Comparison of ENCODE assay signal across 11 cellular contexts in genomic region chr10:78035933-78036583, GRCh38. TPM values are rescaled to one million over a fixed set of nuclear protein-coding genes. Genes with fewer than 3 reads are reported as not detected.
DNase-seq lines count a peak whose midpoint lies in the region; ATAC-seq lines count a peak whose summit lies in the region.
"Had no signal": no experiment of that assay in that cellular context is flagged by ENCODE, and none has a peak within 500 bp of the region (broad histone marks: within the 10 kb centered on the region; RNA-seq: fewer than 3 reads in every experiment).

No MANE protein-coding gene starts in this region.

- POLR2A ChIA-PET in activated CD4-positive, alpha-beta memory T cell treated with anti-CD3 and anti-CD28 coated beads for 36 hours (lab: Charles Lee) = interaction anchor here (0.7 to 0.9 kb wide), 2 partner anchors 9 to 12 kb away, joined by 3 to 4 read pairs; no protein-coding TSS in a partner anchor

- WGBS in GM23248 (ENCODE audit: low coverage in 1 of 2, low lambda C conversion rate in 2 of 2, missing lambda C conversion rate in 2 of 2), 2 experiments = 81 to 84% methylated on average over 9 of the region's 9 CpGs

- peaks cover 36% of the 10 kb centered on the region for H3K4me1 ChIP-seq in ACC112 (ENCODE audit: control insufficient read depth, insufficient read depth, low read length, unreplicated experiment)
- peaks cover 32% of the 10 kb centered on the region for H3K4me1 ChIP-seq in GM23248 (ENCODE audit: insufficient read depth)

- H3K9ac ChIP-seq in GM23248 = peak overlapping the region; percentile 89; the same call in 1 of the 2 replicates

- no peak for DNase-seq in GM23248
- DNase-seq in activated CD4-positive, alpha-beta memory T cell treated with anti-CD3 and anti-CD28 coated beads for 36 hours = no peak
- no peak for DNase-seq in NK-92 treated with Interleukin-12 subunit alpha and Interleukin-12 subunit beta, amount 100 ng/mL, for 24 hours (lab: John Stamatoyannopoulos, UW)
- DNase-seq in DMS53 (lab: John Stamatoyannopoulos, UW) = no peak
- DNase-seq: NCI-H446 treated with DMSO at 0.1 percent for 48 hours had no signal

- H3F3A ChIP-seq in GM23248 (ENCODE audit: insufficient read depth) = peaks cover 66% of the 10 kb centered on the region

- peaks cover 56% of the 10 kb centered on the region for H3K4me1 Mint-ChIP-seq in activated CD4-positive, alpha-beta memory T cell treated with anti-CD3 and anti-CD28 coated beads for 36 hours (ENCODE audit: low read depth)

- intact Hi-C loops in activated CD4-positive, alpha-beta memory T cell treated with anti-CD3 and anti-CD28 coated beads for 36 hours (cut with micrococcal nuclease) = loop anchor here (10.0 kb wide), 1 partner anchor 1409 kb away; the partner anchor contains the start of gene ZCCHC24

- H3K9me3 ChIP-seq in GM23248 (ENCODE audit: low read depth) = no peaks in the 10 kb centered on the region
- H3K9me3 ChIP-seq in iPS-18c (ENCODE audit: control insufficient read depth, insufficient read depth, low read length) = no peaks in the 10 kb centered on the region
- H3K9me3 ChIP-seq: adrenal gland, thoracic aorta had no signal

- peaks cover 69% of the 10 kb centered on the region for H3K36me3 Mint-ChIP-seq in activated CD4-positive, alpha-beta memory T cell treated with anti-CD3 and anti-CD28 coated beads for 36 hours

- H3K27ac ChIP-seq in ACC112 (ENCODE audit: low read depth, low read length) = no peak overlapping the region
- no peak overlapping the region; the same call in 1 of the 2 replicates for H3K27ac ChIP-seq in GM23248
- H3K27ac ChIP-seq: thoracic aorta had no signal

- no peaks in the 10 kb centered on the region for H3K9me3 Mint-ChIP-seq in activated CD4-positive, alpha-beta memory T cell treated with anti-CD3 and anti-CD28 coated beads for 36 hours

- H3K79me2 ChIP-seq in ACC112 (ENCODE audit: control insufficient read depth, insufficient read depth, low read length, unreplicated experiment) (peaks cover 71% of the 10 kb centered on the region), GM23248 (ENCODE audit: insufficient read depth) (peaks cover 70% of the 10 kb centered on the region)

- peak overlapping the region; percentile 99 for H3K4me3 ChIP-seq in ACC112 (ENCODE audit: low read depth, low read length)
- H3K4me3 ChIP-seq in GM23248 = peak overlapping the region; percentile 97; the same call in 1 of the 2 replicates
- peak overlapping the region; percentile 79; the same call in 1 of the 2 replicates for H3K4me3 ChIP-seq in iPS-18c (ENCODE audit: insufficient read depth, low read depth, low read length)
- H3K4me3 ChIP-seq: thoracic aorta had no signal

- H3K27me3 ChIP-seq in ACC112 (ENCODE audit: insufficient read depth, low read length) (no peaks in the 10 kb centered on the region), GM23248 (replicated peaks; ENCODE audit: insufficient read depth) (no peaks in the 10 kb centered on the region)
- H3K27me3 ChIP-seq: adrenal gland had no signal

- in situ Hi-C loops in GM23248 (cut with MboI) = no loop called here

- no peaks in the 10 kb centered on the region for H3K27me3 Mint-ChIP-seq in activated CD4-positive, alpha-beta memory T cell treated with anti-CD3 and anti-CD28 coated beads for 36 hours

- H3K36me3 ChIP-seq in ACC112 (ENCODE audit: insufficient read depth, low read length) (peaks cover 62% of the 10 kb centered on the region), GM23248 (ENCODE audit: low read depth) (peaks cover 64% of the 10 kb centered on the region)

- peak overlapping the region; percentile 98 for H3K4me2 ChIP-seq in GM23248 (ENCODE audit: unreplicated experiment)

- H2AFZ ChIP-seq in ACC112 (ENCODE audit: low read length, unreplicated experiment) (no peak overlapping the region), GM23248 (no peak overlapping the region)

- ATAC-seq in HG03159 (IDR thresholded peaks at IDR 0.05; ENCODE audit: unreplicated experiment) (no peak), HG03135 (IDR thresholded peaks at IDR 0.05; ENCODE audit: unreplicated experiment) (no peak)

- H4K20me1 ChIP-seq in GM23248 (ENCODE audit: insufficient read depth) = peaks cover 30% of the 10 kb centered on the region

- H3K4me3 Mint-ChIP-seq in activated CD4-positive, alpha-beta memory T cell treated with anti-CD3 and anti-CD28 coated beads for 36 hours = peak overlapping the region; percentile 86

- no peaks in the 10 kb centered on the region for H3K9me2 ChIP-seq in GM23248 (ENCODE audit: insufficient read depth)

- CTCF ChIA-PET in activated CD4-positive, alpha-beta memory T cell treated with anti-CD3 and anti-CD28 coated beads for 36 hours (lab: Charles Lee) = interaction anchor here (0.8 to 2.9 kb wide), 2 partner anchors 11 to 13 kb away, joined by 3 to 23 read pairs; no protein-coding TSS in a partner anchor

- peak overlapping the region; percentile 84 for H3K27ac Mint-ChIP-seq in activated CD4-positive, alpha-beta memory T cell treated with anti-CD3 and anti-CD28 coated beads for 36 hours

RNA-seq across cellular contexts. Expression of gene RPS24, which starts 2.4 kb away (rescaled TPM):
- total RNA-seq in GM23248 (2014; rRNA removed; shearing (Covaris generic)) = 1,265 and 1,653 TPM in 2 replicates
- polyA plus RNA-seq in GM23248 (2016; fragmentation: Nextera tagmentation; extraction: Ambion mirVana) = 660 and 669 TPM in 2 replicates
- total RNA-seq in activated CD4-positive, alpha-beta memory T cell treated with anti-CD3 and anti-CD28 coated beads for 36 hours = 1,000 to 10,000 TPM; 1,680 to 1,722 TPM

RNA-seq across cellular contexts. Expression of gene POLR3A, which starts 6.7 kb away (rescaled TPM):
- 9.2 and 9.6 TPM in 2 replicates for total RNA-seq in GM23248 (2014; rRNA removed; shearing (Covaris generic))
- polyA plus RNA-seq in GM23248 (2016; fragmentation: Nextera tagmentation; extraction: Ambion mirVana) = 11.9 and 12.8 TPM in 2 replicates
- total RNA-seq in activated CD4-positive, alpha-beta memory T cell treated with anti-CD3 and anti-CD28 coated beads for 36 hours = 10 to 100 TPM; 16.6 to 17.0 TPM
